ENCODE assay signal across 8 cellular contexts in genomic region chr17:42111901-42112551, GRCh38. TPM values are rescaled to one million over a fixed set of nuclear protein-coding genes. Genes with fewer than 3 reads are reported as not detected.
DNase-seq lines count a peak whose midpoint lies in the region; ATAC-seq, FAIRE-seq and TF ChIP-seq lines count a peak whose summit lies in the region.

No MANE protein-coding gene starts in this region.

- H3K4me1 Mint-ChIP-seq in activated B cell treated with CpG ODN at 0.5 μM for 24 hours, result peaks cover 60% of the 10 kb centered on the region

- ATAC-seq in activated B cell treated with CpG ODN at 0.5 μM for 24 hours (ENCODE audit: low read depth) (peak; percentile 1), HG03439 (IDR thresholded peaks at IDR 0.05; ENCODE audit: unreplicated experiment) (no peak)

- H3K36me3 Mint-ChIP-seq in activated B cell treated with CpG ODN at 0.5 μM for 24 hours (ENCODE audit: low read depth), result peaks cover 32% of the 10 kb centered on the region

- DNase-seq in Caki2 (ENCODE audit: low read depth) (peak; percentile 49), HFF-Myc (ENCODE audit: extremely low read depth, low read depth) (no peak), activated B cell treated with CpG ODN at 0.5 μM for 24 hours (no peak), fibroblast of mammary gland (ENCODE audit: low read depth) (peak; percentile 53), posterior cingulate gyrus (peak in 6 of 10 donors; percentile 35 to 87 (median 51)), 8988T (no peak), RCC 7860 (ENCODE audit: low spot score) (no peak)

- no peak for FAIRE-seq in RCC 7860 (lab: Jason Lieb, UNC)

- peak overlapping the region; percentile 80 for H3K4me3 Mint-ChIP-seq in activated B cell treated with CpG ODN at 0.5 μM for 24 hours

- H3K9me3 Mint-ChIP-seq in activated B cell treated with CpG ODN at 0.5 μM for 24 hours, result no peaks in the 10 kb centered on the region

- POLR2A ChIA-PET in activated B cell treated with CpG ODN at 0.5 μM for 24 hours (lab: Charles Lee), result interaction anchor here (0.5 to 6.7 kb wide), 12 partner anchors 9 to 280 kb away, joined by 3 to 46 read pairs (median 5); partner anchors contain the start of genes C17orf113, CNP, DNAJC7 and GHDC

- peak overlapping the region; percentile 91 for H3K27ac Mint-ChIP-seq in activated B cell treated with CpG ODN at 0.5 μM for 24 hours

- no peaks in the 10 kb centered on the region for H3K27me3 Mint-ChIP-seq in activated B cell treated with CpG ODN at 0.5 μM for 24 hours

- H3K4me3 ChIP-seq in HFF-Myc (replicated peaks; ENCODE audit: low read depth, low read length) (peak overlapping the region; percentile 41), fibroblast of mammary gland (ENCODE audit: control insufficient read depth, low read depth, low read length) (peak overlapping the region; percentile 49)

- in situ Hi-C loops in Caki2 (cut with HindIII; ENCODE audit: low pct_unique_long_range_greater_than_20kb, low sequenced_read_pairs), result no loop called here

- TF ChIP-seq CTCF in HFF-Myc (IDR thresholded peaks at IDR 0.05; ENCODE audit: low read depth, low read length, missing control alignments) (no peak), activated B cell treated with CpG ODN at 0.5 μM for 24 hours (IDR thresholded peaks at IDR 0.05) (no peak), fibroblast of mammary gland (conservative IDR thresholded peaks at IDR 0.05; ENCODE audit: control insufficient read depth, insufficient read depth, low read depth, low read length) (no peak)

- intact Hi-C loops in activated B cell treated with CpG ODN at 0.5 μM for 24 hours (cut with micrococcal nuclease) (loop anchor here (1.0 kb wide), 1 partner anchor 193 kb away; no protein-coding TSS in a partner anchor), posterior cingulate gyrus (cut with DNase I) (no loop called here)

- CTCF ChIA-PET in activated B cell treated with CpG ODN at 0.5 μM for 24 hours (lab: Charles Lee), result interaction anchor here (2.1 to 10.2 kb wide), 3 partner anchors 11 to 149 kb away, joined by 7 to 110 read pairs (median 8); partner anchors contain the start of genes CNP and DNAJC7

RNA-seq across cellular contexts. Expression of gene DHX58, which starts 0.5 kb away (rescaled TPM):
- 21.4 and 27.0 TPM in 2 replicates for total RNA-seq in Caki2 (2014; rRNA removed; shearing (Covaris generic); ENCODE audit: low replicate concordance)
- 21.9 and 22.4 TPM in 2 replicates for total RNA-seq in activated B cell treated with CpG ODN at 0.5 μM for 24 hours

RNA-seq across cellular contexts. Expression of gene KAT2A, which starts 9.1 kb away (rescaled TPM):
- 24.6 and 33.7 TPM in 2 replicates for total RNA-seq in Caki2 (2014; rRNA removed; shearing (Covaris generic); ENCODE audit: low replicate concordance)
- total RNA-seq in activated B cell treated with CpG ODN at 0.5 μM for 24 hours, result 33.4 and 40.1 TPM in 2 replicates

RNA-seq across cellular contexts. Expression of gene HSPB9, which starts 10.6 kb away (rescaled TPM):
- 0.20 TPM in 1 of 2 replicates, not detected in the other for total RNA-seq in Caki2 (2014; rRNA removed; shearing (Covaris generic); ENCODE audit: low replicate concordance)
- not detected in 2 replicates for total RNA-seq in activated B cell treated with CpG ODN at 0.5 μM for 24 hours

RNA-seq across cellular contexts. Expression of gene ZNF385C, which starts 13.8 kb away (rescaled TPM):
- not detected in 2 replicates for total RNA-seq in Caki2 (2014; rRNA removed; shearing (Covaris generic); ENCODE audit: low replicate concordance)
- 16.7 and 17.0 TPM in 2 replicates for total RNA-seq in activated B cell treated with CpG ODN at 0.5 μM for 24 hours

RNA-seq across cellular contexts. Expression of gene RAB5C, which starts 42.8 kb away (rescaled TPM):
- 122 and 165 TPM in 2 replicates for total RNA-seq in Caki2 (2014; rRNA removed; shearing (Covaris generic); ENCODE audit: low replicate concordance)
- 79.1 and 82.2 TPM in 2 replicates for total RNA-seq in activated B cell treated with CpG ODN at 0.5 μM for 24 hours

Comparison
In these comparisons a context has a peak if more than half of its experiments do, and no peak if none do; other contexts are left out.
1. DNase-seq: peak in Caki2 (single experiment), fibroblast of mammary gland (single experiment) and posterior cingulate gyrus (6 of 10); none in HFF-Myc (single experiment), activated B cell treated with CpG ODN at 0.5 μM for 24 hours (single experiment), 8988T (single experiment) and RCC 7860 (single experiment).